18 cellular contexts compared by ENCODE assay signal in the genomic region with DNA sequence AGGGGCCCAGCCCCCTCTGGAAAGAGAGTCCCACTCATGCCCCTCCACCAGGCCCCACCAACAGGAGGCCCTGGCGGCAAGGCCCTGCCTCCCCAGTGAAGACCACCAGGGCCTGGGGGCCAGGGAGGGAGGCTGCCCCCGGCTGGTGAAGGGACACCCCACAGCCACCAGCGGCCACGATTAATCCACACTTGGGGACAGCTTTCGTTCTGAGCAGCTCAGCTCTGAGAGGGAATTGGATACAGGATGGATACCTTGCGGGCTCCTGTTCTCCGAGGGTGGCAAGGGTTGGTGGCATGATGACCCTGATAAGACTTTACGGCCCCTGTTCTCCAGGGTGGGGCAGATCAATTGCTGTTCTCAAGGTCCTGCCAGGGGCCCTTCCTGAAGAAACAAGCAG. TPM values are rescaled to one million over a fixed set of nuclear protein-coding genes. Genes with fewer than 3 reads are reported as not detected.
"Had no signal": no experiment of that assay in that cellular context is flagged by ENCODE, and none has a peak within 500 bp of the region (broad histone marks: within the 10 kb centered on the region; RNA-seq: fewer than 3 reads in every experiment).

No MANE protein-coding gene starts in this region.

- H3K9me3 ChIP-seq: suprapubic skin had no signal

- H3K36me3 ChIP-seq: brain microvascular endothelial cell, suprapubic skin had no signal

- H3K27ac ChIP-seq: brain microvascular endothelial cell, suprapubic skin had no signal

- H3K4me3 ChIP-seq: suprapubic skin had no signal

- H3K4me3 Mint-ChIP-seq: activated B cell treated with CpG ODN at 0.5 μM for 24 hours; activated naive CD8-positive, alpha-beta T cell treated with anti-CD3 and anti-CD28 coated beads for 36 hours; T-helper 17 cell had no signal

- ATAC-seq: esophagus mucosa; SK-N-SH treated with all-trans-retinoic acid at 6 μM for 48 hours; stimulated activated naive CD8-positive, alpha-beta T cell treated with anti-CD3 and anti-CD28 coated beads, Interleukin-15, Interleukin-2, amounts not matched to agents 100 U/mL and 50 U/mL, for 24 hours; T-helper 17 cell had no signal

- H3K27me3 Mint-ChIP-seq: activated B cell treated with CpG ODN at 0.5 μM for 24 hours; activated naive CD8-positive, alpha-beta T cell treated with anti-CD3 and anti-CD28 coated beads for 36 hours; T-helper 17 cell had no signal

- DNase-seq: activated B cell treated with CpG ODN at 0.5 μM for 24 hours; activated gamma-delta T cell; activated naive CD8-positive, alpha-beta T cell treated with anti-CD3 and anti-CD28 coated beads for 36 hours; brain microvascular endothelial cell; dermis blood vessel endothelial cell; hypothalamus; mesenchymal stem cell; stimulated activated CD4-positive, alpha-beta T cell treated with anti-CD3 and anti-CD28 coated beads, Interleukin-1b, Interleukin-23, amount 100 ng/mL, for 48 hours; stimulated activated naive CD8-positive, alpha-beta T cell treated with anti-CD3 and anti-CD28 coated beads, Interleukin-15, Interleukin-2, amounts not matched to agents 100 U/mL and 50 U/mL, for 24 hours; T-helper 17 cell had no signal

- H3K27ac Mint-ChIP-seq: activated naive CD8-positive, alpha-beta T cell treated with anti-CD3 and anti-CD28 coated beads for 36 hours had no signal

- H3K27me3 ChIP-seq: suprapubic skin had no signal

- H3K9me3 Mint-ChIP-seq: activated B cell treated with CpG ODN at 0.5 μM for 24 hours had no signal

RNA-seq across cellular contexts. Expression of a gene that starts 6.9 kb away (rescaled TPM):
- total RNA-seq: dermis blood vessel endothelial cell, glomerular endothelial cell, myocyte had no signal

RNA-seq across cellular contexts. Expression of a gene that starts 28.0 kb away (rescaled TPM):
- total RNA-seq: activated B cell treated with CpG ODN at 0.5 μM for 24 hours; activated naive CD8-positive, alpha-beta T cell treated with anti-CD3 and anti-CD28 coated beads for 36 hours; dermis blood vessel endothelial cell; esophagus mucosa; glomerular endothelial cell; myocyte; posterior vena cava; right cardiac atrium; suprapubic skin; T-helper 17 cell; ureter had no signal
